9 cellular contexts compared by ENCODE assay signal in genomic region chr20:43959079-43959919, GRCh38. TPM values are rescaled to one million over a fixed set of nuclear protein-coding genes. Genes with fewer than 3 reads are reported as not detected.
DNase-seq lines count a peak whose midpoint lies in the region; ATAC-seq and TF ChIP-seq lines count a peak whose summit lies in the region.
"Had no signal": no experiment of that assay in that cellular context is flagged by ENCODE, and none has a peak within 500 bp of the region (broad histone marks: within the 10 kb centered on the region; RNA-seq: fewer than 3 reads in every experiment).

No MANE protein-coding gene starts in this region.

- no peak overlapping the region for H3K4me3 ChIP-seq in astrocyte of the spinal cord (ENCODE audit: low read depth, low read length)
- H3K4me3 ChIP-seq: coronary artery had no signal

- H3K9me3 Mint-ChIP-seq in activated CD4-positive, alpha-beta T cell treated with anti-CD3 and anti-CD28 coated beads for 36 hours (ENCODE audit: low read depth) = peaks cover 11% of the 10 kb centered on the region
- peaks cover 3% of the 10 kb centered on the region for H3K9me3 Mint-ChIP-seq in natural killer cell treated with Interleukin-12 subunit alpha and Interleukin-12 subunit beta and Interleukin-15 and Interleukin-18, amount 100 ng/mL, for 72 hours

- peaks cover 28% of the 10 kb centered on the region for H3K27me3 Mint-ChIP-seq in activated CD4-positive, alpha-beta T cell treated with anti-CD3 and anti-CD28 coated beads for 36 hours
- H3K27me3 Mint-ChIP-seq in natural killer cell treated with Interleukin-12 subunit alpha and Interleukin-12 subunit beta and Interleukin-15 and Interleukin-18, amount 100 ng/mL, for 72 hours = peaks cover 31% of the 10 kb centered on the region in 2 donors

- no peak for DNase-seq in activated CD4-positive, alpha-beta T cell treated with anti-CD3 and anti-CD28 coated beads for 36 hours
- no peak for DNase-seq in activated CD4-positive, alpha-beta T cell treated with anti-CD3 and anti-CD28 coated beads for 48 hours
- peak; percentile 89 for DNase-seq in NCI-H2029 (lab: John Stamatoyannopoulos, UW)
- DNase-seq in astrocyte of the spinal cord (ENCODE audit: low read depth, low spot score) = peak; percentile 29
- DNase-seq in natural killer cell treated with Interleukin-12 subunit alpha and Interleukin-12 subunit beta and Interleukin-15 and Interleukin-18, amount 100 ng/mL, for 72 hours (ENCODE audit: low spot score) = peak; percentile 63
- no peak for DNase-seq in stimulated activated CD4-positive, alpha-beta T cell treated with anti-CD3 and anti-CD28 coated beads, Interleukin-4, amount 100 ng/mL, for 4 hours
- DNase-seq in stimulated activated CD4-positive, alpha-beta T cell treated with anti-CD3 and anti-CD28 coated beads, Interleukin-4, amount 100 ng/mL, for 24 hours = no peak
- DNase-seq in HuH-7 (ENCODE audit: low spot score) = no peak

- no peak for ATAC-seq in activated CD4-positive, alpha-beta T cell treated with anti-CD3 and anti-CD28 coated beads for 36 hours
- ATAC-seq in natural killer cell treated with Interleukin-12 subunit alpha and Interleukin-12 subunit beta and Interleukin-15 and Interleukin-18, amount 100 ng/mL, for 72 hours = peak; percentile 81 to 86

- in situ Hi-C loops in astrocyte of the spinal cord (cut with HindIII; ENCODE audit: low sequenced_read_pairs) = no loop called here

- POLR2A ChIA-PET in activated CD4-positive, alpha-beta T cell treated with anti-CD3 and anti-CD28 coated beads for 36 hours (lab: Charles Lee) = no interaction called here

- H3K4me3 Mint-ChIP-seq in activated CD4-positive, alpha-beta T cell treated with anti-CD3 and anti-CD28 coated beads for 36 hours = peak overlapping the region; percentile 8
- peak overlapping the region; percentile 79 for H3K4me3 Mint-ChIP-seq in natural killer cell treated with Interleukin-12 subunit alpha and Interleukin-12 subunit beta and Interleukin-15 and Interleukin-18, amount 100 ng/mL, for 72 hours

- peaks cover 16% of the 10 kb centered on the region for H3K36me3 Mint-ChIP-seq in activated CD4-positive, alpha-beta T cell treated with anti-CD3 and anti-CD28 coated beads for 36 hours (ENCODE audit: low read depth)
- peaks cover 19% of the 10 kb centered on the region for H3K36me3 Mint-ChIP-seq in natural killer cell treated with Interleukin-12 subunit alpha and Interleukin-12 subunit beta and Interleukin-15 and Interleukin-18, amount 100 ng/mL, for 72 hours

- CTCF ChIA-PET in activated CD4-positive, alpha-beta T cell treated with anti-CD3 and anti-CD28 coated beads for 36 hours (lab: Charles Lee) = interaction anchor here (0.7 to 1.5 kb wide), 3 partner anchors 9 to 209 kb away, joined by 3 to 5 read pairs (median 5); no protein-coding TSS in a partner anchor

- H3K27ac Mint-ChIP-seq in activated CD4-positive, alpha-beta T cell treated with anti-CD3 and anti-CD28 coated beads for 36 hours = peak overlapping the region; percentile 26
- H3K27ac Mint-ChIP-seq in natural killer cell treated with Interleukin-12 subunit alpha and Interleukin-12 subunit beta and Interleukin-15 and Interleukin-18, amount 100 ng/mL, for 72 hours = peak overlapping the region; percentile 63 to 77

- intact Hi-C loops in activated CD4-positive, alpha-beta T cell treated with anti-CD3 and anti-CD28 coated beads for 36 hours (cut with DNase I, micrococcal nuclease) = loop anchor here (2.0 to 10.0 kb wide), 4 partner anchors 32 to 536 kb away; no protein-coding TSS in a partner anchor

- peaks cover 72% of the 10 kb centered on the region for H3K4me1 Mint-ChIP-seq in activated CD4-positive, alpha-beta T cell treated with anti-CD3 and anti-CD28 coated beads for 36 hours
- H3K4me1 Mint-ChIP-seq in natural killer cell treated with Interleukin-12 subunit alpha and Interleukin-12 subunit beta and Interleukin-15 and Interleukin-18, amount 100 ng/mL, for 72 hours (ENCODE audit: low read depth in 2 of 2) = peaks cover 62 to 71% of the 10 kb centered on the region in 2 donors

- TF ChIP-seq CTCF in astrocyte of the spinal cord (IDR thresholded peaks at IDR 0.05; ENCODE audit: low read depth, low read length) = peak; percentile 12

RNA-seq across cellular contexts. Expression of gene TOX2, which starts 44.6 kb away (rescaled TPM):
- total RNA-seq in activated CD4-positive, alpha-beta T cell treated with anti-CD3 and anti-CD28 coated beads for 36 hours = 1 to 10 TPM; 1.6 to 3.0 TPM
- total RNA-seq in natural killer cell treated with Interleukin-12 subunit alpha and Interleukin-12 subunit beta and Interleukin-15 and Interleukin-18, amount 100 ng/mL, for 72 hours = 1 to 10 TPM; 4.0 to 5.6 TPM

Comparison
In these comparisons a context has a peak if more than half of its experiments do, and no peak if none do; other contexts are left out.
1. DNase-seq: peak in NCI-H2029 (single experiment), astrocyte of the spinal cord (single experiment) and natural killer cell treated with Interleukin-12 subunit alpha and Interleukin-12 subunit beta and Interleukin-15 and Interleukin-18, amount 100 ng/mL, for 72 hours (single experiment); none in activated CD4-positive, alpha-beta T cell treated with anti-CD3 and anti-CD28 coated beads for 36 hours (single experiment), activated CD4-positive, alpha-beta T cell treated with anti-CD3 and anti-CD28 coated beads for 48 hours (single experiment), stimulated activated CD4-positive, alpha-beta T cell treated with anti-CD3 and anti-CD28 coated beads, Interleukin-4, amount 100 ng/mL, for 4 hours (0 of 2), stimulated activated CD4-positive, alpha-beta T cell treated with anti-CD3 and anti-CD28 coated beads, Interleukin-4, amount 100 ng/mL, for 24 hours (single experiment) and HuH-7 (single experiment).